19 cellular contexts compared by ENCODE assay signal in the genomic region with DNA sequence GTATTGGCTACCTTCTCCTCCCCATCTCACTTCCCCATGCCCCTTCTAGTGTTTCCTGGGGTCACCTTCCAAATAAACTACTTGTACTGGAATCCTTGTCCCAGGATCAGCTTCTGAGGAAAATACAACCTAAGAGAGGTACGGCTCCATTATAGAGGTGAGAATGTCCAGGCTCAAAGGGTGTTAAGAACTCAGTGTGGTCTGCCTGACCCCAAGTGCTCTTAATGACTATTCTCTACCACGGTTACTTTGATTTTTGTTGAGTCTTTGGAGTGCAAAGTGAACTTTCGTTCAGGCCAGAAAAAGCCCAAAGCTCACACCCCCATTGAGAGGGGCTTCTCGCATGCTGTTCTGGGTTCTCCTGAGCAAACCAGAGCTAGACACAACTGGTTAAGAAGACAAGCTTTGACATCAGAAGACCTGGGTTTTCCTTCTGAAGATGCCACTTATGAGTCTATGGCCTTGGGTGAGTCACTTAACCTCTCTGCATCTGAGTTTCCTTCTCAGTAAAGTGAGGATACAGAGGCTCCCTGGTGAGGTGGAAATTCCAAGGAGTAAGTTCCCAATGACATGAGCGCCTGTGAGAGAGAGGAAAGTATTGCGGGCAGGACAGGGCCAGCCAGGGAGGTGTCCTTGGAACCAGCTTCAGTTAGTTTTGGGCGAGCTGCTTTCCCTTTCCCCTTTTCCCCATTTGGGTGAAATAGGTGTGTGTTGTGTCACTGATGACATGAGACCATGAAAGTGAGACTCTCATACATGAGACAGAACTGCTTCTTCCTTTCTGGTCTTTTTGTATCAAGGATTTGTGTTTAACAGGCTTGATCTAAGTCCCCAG.
A peak's percentile ranks its signal among the peaks of the same experiment; 100 is the strongest.
DNase-seq lines count a peak whose midpoint lies in the region; TF ChIP-seq lines count a peak whose summit lies in the region.
"Had no signal": no experiment of that assay in that cellular context is flagged by ENCODE, and none has a peak within 500 bp of the region (broad histone marks: within the 10 kb centered on the region; RNA-seq: fewer than 3 reads in every experiment).

No MANE protein-coding gene starts in this region.

- no peaks in the 10 kb centered on the region for H3K27me3 Mint-ChIP-seq in activated T-helper 2 cell treated with anti-CD3 and anti-CD28 coated beads, Interferon-gamma antibody, Interleukin-2, Interleukin-4, amounts not matched to agents 10 μg/mL and 5 μg/mL and 100 μg/mL, durations not matched to agents 14 hours and 24 hours and 36 hours (ENCODE audit: low read depth)

- TF ChIP-seq CTCF in GM13977 (IDR thresholded peaks at IDR 0.05; ENCODE audit: extremely low read depth, insufficient read depth, missing control alignments) (no peak), suprapubic skin (IDR thresholded peaks at IDR 0.05) (no peak)

- no peaks in the 10 kb centered on the region for H3K36me3 ChIP-seq in suprapubic skin
- H3K36me3 ChIP-seq: esophagus muscularis mucosa, lower lobe of right lung, neutrophil had no signal

- peak overlapping the region; percentile 13 for H3K27ac Mint-ChIP-seq in activated T-helper 2 cell treated with anti-CD3 and anti-CD28 coated beads, Interferon-gamma antibody, Interleukin-2, Interleukin-4, amounts not matched to agents 10 μg/mL and 5 μg/mL and 100 μg/mL, durations not matched to agents 14 hours and 24 hours and 36 hours
- H3K27ac Mint-ChIP-seq: IgD-negative memory B cell had no signal

- peaks cover 20% of the 10 kb centered on the region for H3K4me1 Mint-ChIP-seq in activated T-helper 2 cell treated with anti-CD3 and anti-CD28 coated beads, Interferon-gamma antibody, Interleukin-2, Interleukin-4, amounts not matched to agents 10 μg/mL and 5 μg/mL and 100 μg/mL, durations not matched to agents 14 hours and 24 hours and 36 hours (ENCODE audit: low read depth)

- no peak overlapping the region for H3K4me3 Mint-ChIP-seq in activated T-helper 2 cell treated with anti-CD3 and anti-CD28 coated beads, Interferon-gamma antibody, Interleukin-2, Interleukin-4, amounts not matched to agents 10 μg/mL and 5 μg/mL and 100 μg/mL, durations not matched to agents 14 hours and 24 hours and 36 hours (ENCODE audit: low read depth)

- H3K27ac ChIP-seq in suprapubic skin: no peak overlapping the region
- H3K27ac ChIP-seq: coronary artery, esophagus muscularis mucosa, lower lobe of right lung, neutrophil had no signal

- H3K4me1 ChIP-seq in suprapubic skin: peaks cover 46% of the 10 kb centered on the region

- intact Hi-C loops in activated T-helper 2 cell treated with anti-CD3 and anti-CD28 coated beads, Interferon-gamma antibody, Interleukin-2, Interleukin-4, amounts not matched to agents 10 μg/mL and 5 μg/mL and 100 μg/mL, durations not matched to agents 14 hours and 24 hours and 36 hours (cut with micrococcal nuclease): loop anchor here (2.0 to 10.0 kb wide), 4 partner anchors 79 to 555 kb away; no protein-coding TSS in a partner anchor

- in situ Hi-C loops in GM13977 (cut with MboI; ENCODE audit: low pct_unique_long_range_greater_than_20kb, low sequenced_read_pairs, unreplicated experiment): loop anchor here (10.0 to 25.0 kb wide), 2 partner anchors 173 to 385 kb away; no protein-coding TSS in a partner anchor

- TF ChIP-seq EP300 in suprapubic skin (IDR thresholded peaks at IDR 0.05): no peak

- peaks cover 4% of the 10 kb centered on the region for H3K9me3 Mint-ChIP-seq in activated T-helper 2 cell treated with anti-CD3 and anti-CD28 coated beads, Interferon-gamma antibody, Interleukin-2, Interleukin-4, amounts not matched to agents 10 μg/mL and 5 μg/mL and 100 μg/mL, durations not matched to agents 14 hours and 24 hours and 36 hours

- no peaks in the 10 kb centered on the region for H3K36me3 Mint-ChIP-seq in activated T-helper 2 cell treated with anti-CD3 and anti-CD28 coated beads, Interferon-gamma antibody, Interleukin-2, Interleukin-4, amounts not matched to agents 10 μg/mL and 5 μg/mL and 100 μg/mL, durations not matched to agents 14 hours and 24 hours and 36 hours (ENCODE audit: low read depth)
- H3K36me3 Mint-ChIP-seq: IgD-negative memory B cell had no signal

- 89% methylated on average over 7 of the region's 7 CpGs for WGBS in suprapubic skin

- H3K9me3 ChIP-seq in suprapubic skin: no peaks in the 10 kb centered on the region
- H3K9me3 ChIP-seq: esophagus muscularis mucosa, lower lobe of right lung, neutrophil had no signal

- no peak overlapping the region for H3K4me3 ChIP-seq in suprapubic skin
- H3K4me3 ChIP-seq: coronary artery, esophagus muscularis mucosa, lower lobe of right lung had no signal

- peak; percentile 24 to 42 for DNase-seq in activated CD4-positive, alpha-beta T cell treated with anti-CD3 and anti-CD28 coated beads, Interleukin-2, amount 50 U/mL, for 48 hours
- no peak for DNase-seq in activated CD4-positive, alpha-beta T cell treated with anti-CD3 and anti-CD28 coated beads for 1 hour
- peak; percentile 36 for DNase-seq in GM13977 (ENCODE audit: low spot score)
- no peak for DNase-seq in activated T-helper 2 cell treated with anti-CD3 and anti-CD28 coated beads, Interferon-gamma antibody, Interleukin-2, Interleukin-4, amounts not matched to agents 10 μg/mL and 5 μg/mL and 100 μg/mL, durations not matched to agents 14 hours and 24 hours and 36 hours (ENCODE audit: low spot score)
- DNase-seq in stimulated activated CD4-positive, alpha-beta T cell treated with anti-CD3 and anti-CD28 coated beads, Interleukin-1b, Interleukin-23, amount 100 ng/mL, for 48 hours: peak; percentile 38
- no peak for DNase-seq in middle frontal gyrus (ENCODE audit: extremely low spot score, low spot score)
- no peak for DNase-seq in suprapubic skin (ENCODE audit: low spot score in 2 of 2)
- no peak for DNase-seq in iPS-NIHi7 (ENCODE audit: extremely low spot score)
- DNase-seq: ACHN; activated CD4-positive, CD25-positive, alpha-beta regulatory T cell; amniotic stem cell; lower lobe of right lung; NCI-H1105 treated with DMSO at 0.1 percent for 48 hours; PC-3; trophoblast cell had no signal

- H3K27me3 ChIP-seq in suprapubic skin: no peaks in the 10 kb centered on the region
- H3K27me3 ChIP-seq: esophagus muscularis mucosa, neutrophil had no signal

- no peak for TF ChIP-seq POLR2A in suprapubic skin (IDR thresholded peaks at IDR 0.05)

Comparison
In these comparisons a context has a peak if more than half of its experiments do, and no peak if none do; other contexts are left out.
1. DNase-seq: peak in activated CD4-positive, alpha-beta T cell treated with anti-CD3 and anti-CD28 coated beads, Interleukin-2, amount 50 U/mL, for 48 hours (2 of 2), GM13977 (single experiment) and stimulated activated CD4-positive, alpha-beta T cell treated with anti-CD3 and anti-CD28 coated beads, Interleukin-1b, Interleukin-23, amount 100 ng/mL, for 48 hours (single experiment); none in activated CD4-positive, alpha-beta T cell treated with anti-CD3 and anti-CD28 coated beads for 1 hour (single experiment), activated T-helper 2 cell treated with anti-CD3 and anti-CD28 coated beads, Interferon-gamma antibody, Interleukin-2, Interleukin-4, amounts not matched to agents 10 μg/mL and 5 μg/mL and 100 μg/mL, durations not matched to agents 14 hours and 24 hours and 36 hours (single experiment), middle frontal gyrus (single experiment), suprapubic skin (0 of 2) and iPS-NIHi7 (single experiment).